8 cellular contexts compared by ENCODE assay signal in genomic region chr15:75921732-75922703, GRCh38. TPM values are rescaled to one million over a fixed set of nuclear protein-coding genes. Genes with fewer than 3 reads are reported as not detected.
DNase-seq lines count a peak whose midpoint lies in the region; ATAC-seq and TF ChIP-seq lines count a peak whose summit lies in the region.

No MANE protein-coding gene starts in this region.

- H3K9ac ChIP-seq in SK-N-MC (ENCODE audit: insufficient read length) = no peak overlapping the region
- no peak overlapping the region for H3K9ac ChIP-seq in smooth muscle cell (ENCODE audit: low read depth)

- TF ChIP-seq EP300 in gastroesophageal sphincter (IDR thresholded peaks at IDR 0.05) = no peak

- H4K20me1 ChIP-seq in GM23338 (replicated peaks; ENCODE audit: insufficient read depth) (peaks cover 36% of the 10 kb centered on the region), smooth muscle cell (ENCODE audit: low read depth) (peaks cover 97% of the 10 kb centered on the region)

- DNase-seq in AML-193 (lab: John Stamatoyannopoulos, UW) = peak; percentile 55 to 61
- peak; percentile 78 for DNase-seq in GM23338 (ENCODE audit: low spot score)
- DNase-seq in SK-N-MC (ENCODE audit: low read depth, low spot score) = peak; percentile 12
- DNase-seq in smooth muscle cell (lab: John Stamatoyannopoulos, UW; ENCODE audit: unreplicated experiment) = no peak
- DNase-seq in activated CD8-positive, alpha-beta memory T cell treated with anti-CD3 and anti-CD28 coated beads, Interleukin-2, amount 50 U/mL, for 4 hours = no peak
- no peak for DNase-seq in effector CD4-positive, alpha-beta T cell

- H2AFZ ChIP-seq in GM23338 (no peak overlapping the region), smooth muscle cell (ENCODE audit: low read depth) (no peak overlapping the region)

- H3K27me3 ChIP-seq in GM23338 (ENCODE audit: insufficient read depth) (no peaks in the 10 kb centered on the region), gastroesophageal sphincter (no peaks in the 10 kb centered on the region), smooth muscle cell (ENCODE audit: low read depth) (no peaks in the 10 kb centered on the region)

- 64 to 77% methylated on average over 8 to 9 of the region's 9 CpGs for WGBS in gastroesophageal sphincter (ENCODE audit: low coverage in 1 of 2), 2 donors
- 57% methylated on average over 9 of the region's 9 CpGs for WGBS in smooth muscle cell (ENCODE audit: low lambda C conversion rate)

- no peak for TF ChIP-seq POLR2A in gastroesophageal sphincter (IDR thresholded peaks at IDR 0.05)

- no peaks in the 10 kb centered on the region for H3K27me3 Mint-ChIP-seq in GM23338 (ENCODE audit: insufficient read depth, low read depth, poor library complexity)

- H3K36me3 ChIP-seq in GM23338 (ENCODE audit: insufficient read depth) = peaks cover 10% of the 10 kb centered on the region; the same call in 1 of the 2 replicates
- peaks cover 53% of the 10 kb centered on the region for H3K36me3 ChIP-seq in SK-N-MC (ENCODE audit: insufficient read depth, low read length)
- peaks cover 0 to 42% of the 10 kb centered on the region in 2 donors for H3K36me3 ChIP-seq in gastroesophageal sphincter
- peaks cover 4% of the 10 kb centered on the region for H3K36me3 ChIP-seq in smooth muscle cell (ENCODE audit: low read depth)

- H3K4me2 ChIP-seq in GM23338 (no peak overlapping the region), smooth muscle cell (no peak overlapping the region)

- H3K4me1 Mint-ChIP-seq in GM23338 = peaks cover 23% of the 10 kb centered on the region

- no peaks in the 10 kb centered on the region for H3K9me3 ChIP-seq in SK-N-MC (ENCODE audit: low read depth, low read length)
- H3K9me3 ChIP-seq in gastroesophageal sphincter = no peaks in the 10 kb centered on the region
- H3K9me3 ChIP-seq in smooth muscle cell (replicated peaks; ENCODE audit: low read depth) = no peaks in the 10 kb centered on the region

- peaks cover 46% of the 10 kb centered on the region for H3K36me3 Mint-ChIP-seq in GM23338 (ENCODE audit: low read depth)

- H3K4me1 ChIP-seq in GM23338 (ENCODE audit: insufficient read depth) (peaks cover 21% of the 10 kb centered on the region), gastroesophageal sphincter (peaks cover 0 to 21% (median 8%) of the 10 kb centered on the region in 3 donors), smooth muscle cell (ENCODE audit: low read depth) (no peaks in the 10 kb centered on the region)

- ATAC-seq in GM23338 (peak; percentile 90), gastroesophageal sphincter (peak; percentile 76), HG03520 (IDR thresholded peaks at IDR 0.05; ENCODE audit: unreplicated experiment) (no peak)

- H3K79me2 ChIP-seq in GM23338 (replicated peaks; ENCODE audit: insufficient read depth) (peaks cover 73% of the 10 kb centered on the region), smooth muscle cell (ENCODE audit: low read depth) (peaks cover 10% of the 10 kb centered on the region)

- TF ChIP-seq CTCF in GM23338 (conservative IDR thresholded peaks at IDR 0.05; ENCODE audit: low read depth in 2 of 2) = peak; percentile 79 to 80
- TF ChIP-seq CTCF in gastroesophageal sphincter (IDR thresholded peaks at IDR 0.05) = peak in 3 of 4 experiments; percentile 5 to 32 (median 7)
- TF ChIP-seq CTCF in smooth muscle cell (IDR thresholded peaks at IDR 0.05; ENCODE audit: borderline replicate concordance, insufficient read depth, poor library complexity, severe bottlenecking) = peak; percentile 59

- no peak overlapping the region for H3K27ac ChIP-seq in GM23338 (ENCODE audit: low read depth)
- no peak overlapping the region for H3K27ac ChIP-seq in SK-N-MC
- no peak overlapping the region for H3K27ac ChIP-seq in gastroesophageal sphincter
- H3K27ac ChIP-seq in smooth muscle cell (ENCODE audit: low read depth) = peak overlapping the region; percentile 20

- H3K4me3 Mint-ChIP-seq in GM23338 = no peak overlapping the region

- H3F3A ChIP-seq in GM23338 (replicated peaks; ENCODE audit: low read depth) (no peaks in the 10 kb centered on the region; the same call in 1 of the 2 replicates), smooth muscle cell (ENCODE audit: low read depth) (no peaks in the 10 kb centered on the region)

- H3K27ac Mint-ChIP-seq in GM23338 = no peak overlapping the region

- H3K9me3 Mint-ChIP-seq in GM23338 = no peaks in the 10 kb centered on the region

- no peaks in the 10 kb centered on the region for H3K9me2 ChIP-seq in GM23338 (ENCODE audit: insufficient read depth)

- H3K4me3 ChIP-seq in GM23338 = no peak overlapping the region
- H3K4me3 ChIP-seq in SK-N-MC = no peak overlapping the region
- H3K4me3 ChIP-seq in gastroesophageal sphincter = no peak overlapping the region
- no peak overlapping the region for H3K4me3 ChIP-seq in smooth muscle cell

TF ChIP-seq in GM23338, 12 proteins besides CTCF, POLR2A, EP300 and RAD21:
- TF ChIP-seq JUNB (IDR thresholded peaks at IDR 0.05; ENCODE audit: unreplicated experiment) = no peak
- TF ChIP-seq REST (IDR thresholded peaks at IDR 0.05; ENCODE audit: unreplicated experiment) = no peak
- TF ChIP-seq NANOG (IDR thresholded peaks at IDR 0.05; ENCODE audit: borderline replicate concordance) = no peak

RNA-seq across cellular contexts. Expression of gene FBXO22, which starts 18.3 kb away (rescaled TPM):
- 79.8 and 89.8 TPM in 2 replicates for total RNA-seq in GM23338 (2014; rRNA removed; shearing (Covaris generic))
- 72.8 and 94.5 TPM in 2 replicates for polyA plus RNA-seq in GM23338 (2016; fragmentation: Nextera tagmentation; extraction: Ambion mirVana)
- 10 to 100 TPM; 12.9 to 25.5 (median 19.1) TPM for total RNA-seq in gastroesophageal sphincter
- 51.5 and 55.9 TPM in 2 replicates for total RNA-seq in smooth muscle cell
- 60.1 and 70.4 TPM in 2 replicates for polyA plus RNA-seq in smooth muscle cell

Comparison
In these comparisons a context has a peak if more than half of its experiments do, and no peak if none do; other contexts are left out.
1. DNase-seq: peak in AML-193 (2 of 2), GM23338 (single experiment) and SK-N-MC (single experiment); none in smooth muscle cell (single experiment), activated CD8-positive, alpha-beta memory T cell treated with anti-CD3 and anti-CD28 coated beads, Interleukin-2, amount 50 U/mL, for 4 hours (single experiment) and effector CD4-positive, alpha-beta T cell (single experiment).
2. CTCF ChIP-seq: peak in every context shown above with its lines; median percentile 80 in GM23338; 59 in smooth muscle cell; 7 in gastroesophageal sphincter.